ENCODE assay signal across 8 cellular contexts in genomic region chr4:27318740-27319139, GRCh38.
A peak's percentile ranks its signal among the peaks of the same experiment; 100 is the strongest.
DNase-seq lines count a peak whose midpoint lies in the region; ATAC-seq and TF ChIP-seq lines count a peak whose summit lies in the region.

No MANE protein-coding gene starts in this region.

- H3K4me1 Mint-ChIP-seq in stimulated activated naive B cell treated with anti-CD40 and anti-IgM and Interleukin-4, amounts not matched to agents 10 μg/mL and 1 μg/mL and 100 μg/mL, for 72 hours: peaks cover 4 to 6% of the 10 kb centered on the region in 2 donors

- no peaks in the 10 kb centered on the region for H3K9me3 ChIP-seq in Peyer's patch

- no peak overlapping the region for H3K27ac ChIP-seq in Peyer's patch

- H3K27me3 Mint-ChIP-seq in stimulated activated naive B cell treated with anti-CD40 and anti-IgM and Interleukin-4, amounts not matched to agents 10 μg/mL and 1 μg/mL and 100 μg/mL, for 72 hours: peaks cover 12 to 13% of the 10 kb centered on the region in 2 donors

- no peak overlapping the region for H3K4me3 Mint-ChIP-seq in stimulated activated naive B cell treated with anti-CD40 and anti-IgM and Interleukin-4, amounts not matched to agents 10 μg/mL and 1 μg/mL and 100 μg/mL, for 72 hours

- TF ChIP-seq POLR2A in Peyer's patch (IDR thresholded peaks at IDR 0.05): no peak

- no peaks in the 10 kb centered on the region for H3K36me3 Mint-ChIP-seq in stimulated activated naive B cell treated with anti-CD40 and anti-IgM and Interleukin-4, amounts not matched to agents 10 μg/mL and 1 μg/mL and 100 μg/mL, for 72 hours

- DNase-seq in D341Med (ENCODE audit: low spot score): peak; percentile 77
- DNase-seq in GM20000 (ENCODE audit: low spot score): peak; percentile 37
- DNase-seq in Peyer's patch: no peak
- DNase-seq in fibroblast of mammary gland (ENCODE audit: low read depth): peak; percentile 61
- peak; percentile 11 for DNase-seq in stimulated activated naive B cell treated with anti-CD40 and anti-IgM and Interleukin-4, amounts not matched to agents 10 μg/mL and 1 μg/mL and 100 μg/mL, for 72 hours
- no peak for DNase-seq in kidney glomerular epithelial cell (lab: John Stamatoyannopoulos, UW)
- DNase-seq in NCI-H2107 (lab: John Stamatoyannopoulos, UW): no peak
- no peak for DNase-seq in effector CD8-positive, alpha-beta T cell (lab: John Stamatoyannopoulos, UW)

- H3K4me3 ChIP-seq in Peyer's patch (no peak overlapping the region), fibroblast of mammary gland (ENCODE audit: control insufficient read depth, low read depth, low read length) (no peak overlapping the region)

- ATAC-seq in stimulated activated naive B cell treated with anti-CD40 and anti-IgM and Interleukin-4, amounts not matched to agents 10 μg/mL and 1 μg/mL and 100 μg/mL, for 72 hours (replicated peaks): peak; percentile 36 to 44

- TF ChIP-seq CTCF in GM20000 (IDR thresholded peaks at IDR 0.05; ENCODE audit: extremely low read depth, missing control alignments) (no peak), Peyer's patch (IDR thresholded peaks at IDR 0.05) (peak in 4 of 6 experiments; percentile 14 to 45 (median 24)), fibroblast of mammary gland (conservative IDR thresholded peaks at IDR 0.05; ENCODE audit: control insufficient read depth, insufficient read depth, low read depth, low read length) (peak; percentile 68)

- H3K27me3 ChIP-seq in Peyer's patch: no peaks in the 10 kb centered on the region

- no peaks in the 10 kb centered on the region for H3K4me1 ChIP-seq in Peyer's patch

- no peaks in the 10 kb centered on the region for H3K36me3 ChIP-seq in Peyer's patch

- H3K27ac Mint-ChIP-seq in stimulated activated naive B cell treated with anti-CD40 and anti-IgM and Interleukin-4, amounts not matched to agents 10 μg/mL and 1 μg/mL and 100 μg/mL, for 72 hours: no peak overlapping the region

- H3K9me3 Mint-ChIP-seq in stimulated activated naive B cell treated with anti-CD40 and anti-IgM and Interleukin-4, amounts not matched to agents 10 μg/mL and 1 μg/mL and 100 μg/mL, for 72 hours: peaks cover 0 to 1% of the 10 kb centered on the region in 2 donors

Comparison
In these comparisons a context has a peak if more than half of its experiments do, and no peak if none do; other contexts are left out.
1. DNase-seq: peak in D341Med (single experiment), GM20000 (single experiment), fibroblast of mammary gland (single experiment) and stimulated activated naive B cell treated with anti-CD40 and anti-IgM and Interleukin-4, amounts not matched to agents 10 μg/mL and 1 μg/mL and 100 μg/mL, for 72 hours (single experiment); none in Peyer's patch (0 of 3), kidney glomerular epithelial cell (single experiment), NCI-H2107 (single experiment) and effector CD8-positive, alpha-beta T cell (single experiment).